ENCODE assay signal across 1 cellular context in genomic region chr5:83474986-83475385, GRCh38.
TF ChIP-seq lines count a peak whose summit lies in the region.

No MANE protein-coding gene starts in this region.

TF ChIP-seq in GM23338, 12 proteins besides CTCF, POLR2A, EP300 and RAD21 (continued from another document):
- TF ChIP-seq REST (IDR thresholded peaks at IDR 0.05; ENCODE audit: unreplicated experiment) (no peak), EZH2 (IDR thresholded peaks at IDR 0.05; ENCODE audit: low read depth, unreplicated experiment) (no peak), STAT1 (IDR thresholded peaks at IDR 0.05; ENCODE audit: unreplicated experiment) (no peak), POLR2AphosphoS5 (IDR thresholded peaks at IDR 0.05; ENCODE audit: low read depth) (no peak), NANOG (IDR thresholded peaks at IDR 0.05; ENCODE audit: borderline replicate concordance) (no peak)
